In genomic region chr3:36876181-36876936, GRCh38 we compare ENCODE assay signal across 8 cellular contexts.
DNase-seq lines count a peak whose midpoint lies in the region; ATAC-seq and TF ChIP-seq lines count a peak whose summit lies in the region.

No MANE protein-coding gene starts in this region.

- POLR2A ChIA-PET in activated naive CD8-positive, alpha-beta T cell treated with anti-CD3 and anti-CD28 coated beads, Interleukin-2, amount 10 ng/mL, durations not matched to agents 7 days and 5 days (lab: Charles Lee): interaction anchor here (1.1 to 2.4 kb wide), 9 partner anchors 13 to 117 kb away, joined by 3 to 20 read pairs (median 8); partner anchors contain the start of genes EPM2AIP1, MLH1 and TRANK1
- POLR2A ChIA-PET in RWPE1 (lab: Yijun Ruan, JAX; ENCODE audit: low non-redundant PET): no interaction called here

- ATAC-seq in GM18498 (IDR thresholded peaks at IDR 0.05; ENCODE audit: unreplicated experiment) (peak; percentile 99), GM21381 (IDR thresholded peaks at IDR 0.05; ENCODE audit: unreplicated experiment) (peak; percentile 99), HG03521 (IDR thresholded peaks at IDR 0.05; ENCODE audit: unreplicated experiment) (peak; percentile 98)
- peak; percentile 97 for ATAC-seq in activated naive CD8-positive, alpha-beta T cell treated with anti-CD3 and anti-CD28 coated beads, Interleukin-2, amount 10 ng/mL, durations not matched to agents 7 days and 5 days (ENCODE audit: low read depth)

- H3K4me1 Mint-ChIP-seq in activated naive CD8-positive, alpha-beta T cell treated with anti-CD3 and anti-CD28 coated beads, Interleukin-2, amount 10 ng/mL, durations not matched to agents 7 days and 5 days: peaks cover 25% of the 10 kb centered on the region

- CTCF ChIA-PET in RWPE1 (lab: Yijun Ruan, JAX): interaction anchor here (0.6 kb wide), 2 partner anchors 84 to 237 kb away, joined by 3 to 4 read pairs; no protein-coding TSS in a partner anchor

- no peaks in the 10 kb centered on the region for H3K27me3 Mint-ChIP-seq in activated naive CD8-positive, alpha-beta T cell treated with anti-CD3 and anti-CD28 coated beads, Interleukin-2, amount 10 ng/mL, durations not matched to agents 7 days and 5 days

- peak; percentile 41 for DNase-seq in activated naive CD8-positive, alpha-beta T cell treated with anti-CD3 and anti-CD28 coated beads, Interleukin-2, amount 10 ng/mL, durations not matched to agents 7 days and 5 days
- DNase-seq in NCI-H446 (lab: John Stamatoyannopoulos, UW) (no peak), NCI-H2081 (lab: John Stamatoyannopoulos, UW) (no peak), GM03348 (ENCODE audit: low spot score) (no peak), RWPE1 (ENCODE audit: low spot score) (no peak)

- peak overlapping the region; percentile 95 for H3K27ac Mint-ChIP-seq in activated naive CD8-positive, alpha-beta T cell treated with anti-CD3 and anti-CD28 coated beads, Interleukin-2, amount 10 ng/mL, durations not matched to agents 7 days and 5 days

- no peak for TF ChIP-seq CTCF in RWPE1 (conservative IDR thresholded peaks at IDR 0.05; ENCODE audit: low read depth)

- H3K27ac ChIP-seq in RWPE1: no peak overlapping the region

- peaks cover 30% of the 10 kb centered on the region for H3K36me3 Mint-ChIP-seq in activated naive CD8-positive, alpha-beta T cell treated with anti-CD3 and anti-CD28 coated beads, Interleukin-2, amount 10 ng/mL, durations not matched to agents 7 days and 5 days

- no peaks in the 10 kb centered on the region for H3K9me3 Mint-ChIP-seq in activated naive CD8-positive, alpha-beta T cell treated with anti-CD3 and anti-CD28 coated beads, Interleukin-2, amount 10 ng/mL, durations not matched to agents 7 days and 5 days

- peak overlapping the region; percentile 82 for H3K4me3 Mint-ChIP-seq in activated naive CD8-positive, alpha-beta T cell treated with anti-CD3 and anti-CD28 coated beads, Interleukin-2, amount 10 ng/mL, durations not matched to agents 7 days and 5 days
